8 cellular contexts compared by ENCODE assay signal in genomic region chr3:59049671-59050331, GRCh38. TPM values are rescaled to one million over a fixed set of nuclear protein-coding genes. Genes with fewer than 3 reads are reported as not detected.
DNase-seq lines count a peak whose midpoint lies in the region; ATAC-seq and TF ChIP-seq lines count a peak whose summit lies in the region.

Gene CFAP20DC (minus strand): TSS chr3:59050025. CDS start chr3:59049631, 394 bp downstream.

- peaks cover 3% of the 10 kb centered on the region for H3K4me1 ChIP-seq in ACC112 (ENCODE audit: control insufficient read depth, insufficient read depth, low read length, unreplicated experiment)
- H3K4me1 ChIP-seq in left lung, result peaks cover 0 to 5% of the 10 kb centered on the region in 2 donors

- peaks cover 3% of the 10 kb centered on the region for H3K36me3 Mint-ChIP-seq in activated CD4-positive, alpha-beta T cell treated with anti-CD3 and anti-CD28 coated beads, Interleukin-2, amount 10 ng/mL, durations not matched to agents 7 days and 5 days (ENCODE audit: low read depth)

- H2AFZ ChIP-seq in ACC112 (ENCODE audit: low read length, unreplicated experiment), result peak within 1 kb of the TSS; percentile 99

- H3K27ac Mint-ChIP-seq in activated CD4-positive, alpha-beta T cell treated with anti-CD3 and anti-CD28 coated beads, Interleukin-2, amount 10 ng/mL, durations not matched to agents 7 days and 5 days, result peak within 1 kb of the TSS; percentile 86

- peak; percentile 81 for DNase-seq in NCI-H2227 treated with DMSO at 0.1 percent for 48 hours (lab: John Stamatoyannopoulos, UW)
- peak; percentile 95 for DNase-seq in activated CD4-positive, alpha-beta T cell treated with anti-CD3 and anti-CD28 coated beads, Interleukin-2, amount 10 ng/mL, durations not matched to agents 7 days and 5 days
- DNase-seq in dermis blood vessel endothelial cell, result peak; percentile 95
- peak; percentile 92 to 94 for DNase-seq in left lung
- peak; percentile 88 for DNase-seq in stimulated activated CD4-positive, alpha-beta T cell treated with anti-CD3 and anti-CD28 coated beads, Interleukin-2, amount 100 ng/mL, for 4 hours (ENCODE audit: low read depth)

- H3K4me1 Mint-ChIP-seq in activated CD4-positive, alpha-beta T cell treated with anti-CD3 and anti-CD28 coated beads, Interleukin-2, amount 10 ng/mL, durations not matched to agents 7 days and 5 days, result peaks cover 16% of the 10 kb centered on the region

- H3K27me3 ChIP-seq in ACC112 (ENCODE audit: insufficient read depth, low read length), result no peaks in the 10 kb centered on the region
- no peaks in the 10 kb centered on the region for H3K27me3 ChIP-seq in left lung

- peaks cover 12% of the 10 kb centered on the region for H3K79me2 ChIP-seq in ACC112 (ENCODE audit: control insufficient read depth, insufficient read depth, low read length, unreplicated experiment)

- ATAC-seq in GM18873 (IDR thresholded peaks at IDR 0.05; ENCODE audit: low FRiP score, unreplicated experiment), result peak; percentile 98
- peak; percentile 99 for ATAC-seq in HG03108 (IDR thresholded peaks at IDR 0.05; ENCODE audit: unreplicated experiment)
- ATAC-seq in left lung, result peak; percentile 100

- no peaks in the 10 kb centered on the region for H3K9me3 Mint-ChIP-seq in activated CD4-positive, alpha-beta T cell treated with anti-CD3 and anti-CD28 coated beads, Interleukin-2, amount 10 ng/mL, durations not matched to agents 7 days and 5 days

- no peak for TF ChIP-seq CTCF in left lung (IDR thresholded peaks at IDR 0.05)

- CTCF ChIA-PET in activated CD4-positive, alpha-beta T cell treated with anti-CD3 and anti-CD28 coated beads, Interleukin-2, amount 10 ng/mL, durations not matched to agents 7 days and 5 days (lab: Charles Lee), result no interaction called here

- H3K27me3 Mint-ChIP-seq in activated CD4-positive, alpha-beta T cell treated with anti-CD3 and anti-CD28 coated beads, Interleukin-2, amount 10 ng/mL, durations not matched to agents 7 days and 5 days, result peaks cover 3% of the 10 kb centered on the region

- H3K36me3 ChIP-seq in ACC112 (ENCODE audit: insufficient read depth, low read length) (no peaks in the 10 kb centered on the region; the same call in 1 of the 2 replicates), left lung (no peaks in the 10 kb centered on the region)

- H3K4me3 ChIP-seq in ACC112 (ENCODE audit: low read depth, low read length), result peak within 1 kb of the TSS; percentile 85
- peak within 1 kb of the TSS; percentile 45 to 57 for H3K4me3 ChIP-seq in left lung

- peak within 1 kb of the TSS; percentile 83 for H3K27ac ChIP-seq in ACC112 (ENCODE audit: low read depth, low read length)
- peak within 1 kb of the TSS in 1 of 2 donors; percentile 43 for H3K27ac ChIP-seq in left lung

- no peaks in the 10 kb centered on the region for H3K9me3 ChIP-seq in left lung

- H3K4me3 Mint-ChIP-seq in activated CD4-positive, alpha-beta T cell treated with anti-CD3 and anti-CD28 coated beads, Interleukin-2, amount 10 ng/mL, durations not matched to agents 7 days and 5 days, result peak within 1 kb of the TSS; percentile 70

- intact Hi-C loops in left lung (cut with DNase I), result loop anchor here in 1 of 2 donors (10.0 kb wide), 1 partner anchor 415 kb away; no protein-coding TSS in a partner anchor

- POLR2A ChIA-PET in activated CD4-positive, alpha-beta T cell treated with anti-CD3 and anti-CD28 coated beads, Interleukin-2, amount 10 ng/mL, durations not matched to agents 7 days and 5 days (lab: Charles Lee), result no interaction called here

RNA-seq across cellular contexts. Expression of gene CFAP20DC, which starts in this region (rescaled TPM):
- 1 to 10 TPM in 1 of 2 experiments, under 1 TPM in 1; 0.99 to 2.0 TPM for total RNA-seq in activated CD4-positive, alpha-beta T cell treated with anti-CD3 and anti-CD28 coated beads, Interleukin-2, amount 10 ng/mL, durations not matched to agents 7 days and 5 days
- total RNA-seq in dermis blood vessel endothelial cell (1.2 and 1.5 TPM in 2 replicates), left lung (1 to 10 TPM; 1.2 to 1.4 TPM)
